20 cellular contexts compared by ENCODE assay signal in the genomic region with DNA sequence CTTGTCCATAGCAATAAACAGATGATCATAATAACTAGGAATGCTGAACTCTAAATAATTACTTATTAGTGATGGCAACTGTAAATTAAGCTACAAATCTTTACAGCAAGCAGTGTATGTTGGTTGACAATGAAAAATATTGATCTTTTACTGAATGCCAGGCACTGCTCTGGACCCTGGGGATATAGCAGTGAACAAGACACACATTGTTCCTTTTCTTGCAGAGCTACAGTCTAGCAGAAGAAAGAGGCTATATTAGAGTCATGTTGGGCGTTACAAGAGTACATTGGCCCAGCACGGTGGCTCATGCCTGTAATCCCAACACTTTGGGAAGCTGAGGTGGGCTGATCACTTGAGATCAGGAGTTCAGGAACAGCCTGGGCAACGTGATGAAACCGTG. TPM values are rescaled to one million over a fixed set of nuclear protein-coding genes. Genes with fewer than 3 reads are reported as not detected.
"Had no signal": no experiment of that assay in that cellular context is flagged by ENCODE, and none has a peak within 500 bp of the region (broad histone marks: within the 10 kb centered on the region; RNA-seq: fewer than 3 reads in every experiment).

No MANE protein-coding gene starts in this region.

- ATAC-seq: foreskin keratinocyte; heart left ventricle; left lobe of liver; mucosa of descending colon; naive thymus-derived CD8-positive, alpha-beta T cell had no signal

- DNase-seq: foreskin keratinocyte; heart left ventricle; hypothalamus; islet precursor cell; mammary epithelial cell; mucosa of descending colon; naive thymus-derived CD8-positive, alpha-beta T cell; ovary; small intestine; stimulated activated CD4-positive, alpha-beta T cell treated with anti-CD3 and anti-CD28 coated beads, Interleukin-12 subunit alpha, Interleukin-12 subunit beta, amount 100 ng/mL, for 4 hours; stimulated activated CD4-positive, alpha-beta T cell treated with anti-CD3 and anti-CD28 coated beads, Interleukin-2, amount 100 ng/mL, for 48 hours; stimulated activated naive CD4-positive, alpha-beta T cell treated with Interleukin-2 at 50 U/mL for 16 hours had no signal

- H3K36me3 ChIP-seq: heart left ventricle, ovary, right atrium auricular region had no signal

- H3K36me3 Mint-ChIP-seq: naive thymus-derived CD8-positive, alpha-beta T cell; type B pancreatic cell had no signal

- H3K4me3 Mint-ChIP-seq: dendritic cell treated with granulocyte-macrophage colony-stimulating factor and Interleukin-4, amounts not matched to agents 40 ng/mL and 50 ng/mL, for 4 days; naive thymus-derived CD8-positive, alpha-beta T cell; neural crest cell; type B pancreatic cell had no signal

- H3K27ac ChIP-seq: foreskin keratinocyte, heart left ventricle, ovary, right atrium auricular region had no signal

- H3K4me1 ChIP-seq: heart left ventricle, right atrium auricular region had no signal

- H3K4me1 Mint-ChIP-seq: naive thymus-derived CD8-positive, alpha-beta T cell had no signal

- H3K9me3 ChIP-seq: heart left ventricle, mucosa of descending colon, ovary, right atrium auricular region had no signal

- H3K27me3 Mint-ChIP-seq: dendritic cell treated with granulocyte-macrophage colony-stimulating factor and Interleukin-4, amounts not matched to agents 40 ng/mL and 50 ng/mL, for 4 days; naive thymus-derived CD8-positive, alpha-beta T cell; type B pancreatic cell had no signal

- H3K9me3 Mint-ChIP-seq: dendritic cell treated with granulocyte-macrophage colony-stimulating factor and Interleukin-4, amounts not matched to agents 40 ng/mL and 50 ng/mL, for 4 days; naive thymus-derived CD8-positive, alpha-beta T cell; neural crest cell; type B pancreatic cell had no signal

- H3K27me3 ChIP-seq: foreskin keratinocyte, heart left ventricle, ovary, right atrium auricular region had no signal

- H3K27ac Mint-ChIP-seq: dendritic cell treated with granulocyte-macrophage colony-stimulating factor and Interleukin-4, amounts not matched to agents 40 ng/mL and 50 ng/mL, for 4 days; naive thymus-derived CD8-positive, alpha-beta T cell; type B pancreatic cell had no signal

- H3K4me3 ChIP-seq: heart left ventricle, mucosa of descending colon, ovary, right atrium auricular region had no signal

RNA-seq across cellular contexts. Expression of a gene that starts 11.5 kb away (rescaled TPM):
- total RNA-seq: epithelial cell of proximal tubule, foreskin keratinocyte, lower leg skin, mucosa of descending colon, ovary, posterior vena cava had no signal
- polyA plus RNA-seq: foreskin keratinocyte; naive thymus-derived CD8-positive, alpha-beta T cell; ovary; small intestine had no signal

RNA-seq across cellular contexts. Expression of a gene that starts 43.7 kb away (rescaled TPM):
- total RNA-seq: naive thymus-derived CD8-positive, alpha-beta T cell; neural crest cell had no signal
